In genomic region chr13:102799544-102800144, GRCh38 we compare ENCODE assay signal across 1 cellular context.
TF ChIP-seq lines count a peak whose summit lies in the region.

No MANE protein-coding gene starts in this region.

TF ChIP-seq in HepG2, 621 proteins besides CTCF, POLR2A, EP300 and RAD21 (continued from another document and continues in another):
- TF ChIP-seq THAP8 (CRISPR knock-in tag; IDR thresholded peaks at IDR 0.05; ENCODE audit: borderline replicate concordance), result 0 out of 2 replicates have a peak, but pooled peaks have one; percentile 41
- no peak for TF ChIP-seq TCF12 (IDR thresholded peaks at IDR 0.05)
- 0 out of 2 replicates have a peak, but pooled peaks have one; percentile 41 for TF ChIP-seq TCF12 (CRISPR knock-in tag; IDR thresholded peaks at IDR 0.05)
- TF ChIP-seq ZBTB43 (CRISPR knock-in tag; conservative IDR thresholded peaks at IDR 0.05), result no peak
- 0 out of 2 replicates have a peak, but pooled peaks have one; percentile 23 for TF ChIP-seq ZSCAN9 (CRISPR knock-in tag; IDR thresholded peaks at IDR 0.05; ENCODE audit: borderline replicate concordance)
- TF ChIP-seq, protein P1, sequence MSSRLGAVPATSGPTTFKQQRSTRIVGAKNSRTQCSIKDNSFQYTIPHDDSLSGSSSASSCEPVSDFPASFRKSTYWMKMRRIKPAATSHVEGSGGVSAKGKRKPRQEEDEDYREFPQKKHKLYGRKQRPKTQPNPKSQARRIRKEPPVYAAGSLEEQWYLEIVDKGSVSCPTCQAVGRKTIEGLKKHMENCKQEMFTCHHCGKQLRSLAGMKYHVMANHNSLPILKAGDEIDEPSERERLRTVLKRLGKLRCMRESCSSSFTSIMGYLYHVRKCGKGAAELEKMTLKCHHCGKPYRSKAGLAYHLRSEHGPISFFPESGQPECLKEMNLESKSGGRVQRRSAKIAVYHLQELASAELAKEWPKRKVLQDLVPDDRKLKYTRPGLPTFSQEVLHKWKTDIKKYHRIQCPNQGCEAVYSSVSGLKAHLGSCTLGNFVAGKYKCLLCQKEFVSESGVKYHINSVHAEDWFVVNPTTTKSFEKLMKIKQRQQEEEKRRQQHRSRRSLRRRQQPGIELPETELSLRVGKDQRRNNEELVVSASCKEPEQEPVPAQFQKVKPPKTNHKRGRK (CRISPR knock-in tag; IDR thresholded peaks at IDR 0.05), result 0 out of 2 replicates have a peak, but pooled peaks have one; percentile 6
- TF ChIP-seq ZHX2 (IDR thresholded peaks at IDR 0.05; ENCODE audit: low read depth), result no peak
- TF ChIP-seq ZHX2 (CRISPR knock-in tag; IDR thresholded peaks at IDR 0.05; ENCODE audit: borderline replicate concordance), result 0 out of 2 replicates have a peak, but pooled peaks have one; percentile 19
- no peak for TF ChIP-seq ZNF839 (CRISPR knock-in tag; IDR thresholded peaks at IDR 0.05; ENCODE audit: borderline replicate concordance)
- TF ChIP-seq SMAD3 (CRISPR knock-in tag; IDR thresholded peaks at IDR 0.05), result 0 out of 2 replicates have a peak, but pooled peaks have one; percentile 33
- no peak for TF ChIP-seq SMAD1 (CRISPR knock-in tag; IDR thresholded peaks at IDR 0.05; ENCODE audit: borderline replicate concordance, low read depth)
- TF ChIP-seq ZMYM3 (CRISPR knock-in tag; IDR thresholded peaks at IDR 0.05), result no peak
- no peak for TF ChIP-seq ZNF781 (CRISPR knock-in tag; IDR thresholded peaks at IDR 0.05; ENCODE audit: borderline replicate concordance, not compliant biosample characterization)
- TF ChIP-seq TGIF2 (CRISPR knock-in tag; IDR thresholded peaks at IDR 0.05), result no peak
- no peak for TF ChIP-seq DDIT3 (CRISPR knock-in tag; IDR thresholded peaks at IDR 0.05)
- TF ChIP-seq NFATC3 (CRISPR knock-in tag; IDR thresholded peaks at IDR 0.05), result no peak
- no peak for TF ChIP-seq ZFX (CRISPR knock-in tag; IDR thresholded peaks at IDR 0.05; ENCODE audit: low read depth)
- TF ChIP-seq ZFP36L1 (CRISPR knock-in tag; IDR thresholded peaks at IDR 0.05), result no peak
- no peak for TF ChIP-seq ZNF703 (CRISPR knock-in tag; IDR thresholded peaks at IDR 0.05; ENCODE audit: borderline replicate concordance)
- TF ChIP-seq ZNF414 (CRISPR knock-in tag; IDR thresholded peaks at IDR 0.05), result no peak
- no peak for TF ChIP-seq PAF1 (CRISPR knock-in tag; IDR thresholded peaks at IDR 0.05)
- TF ChIP-seq ZNF619 (CRISPR knock-in tag; IDR thresholded peaks at IDR 0.05), result no peak
- no peak for TF ChIP-seq GTF3A (CRISPR knock-in tag; conservative IDR thresholded peaks at IDR 0.05)
- TF ChIP-seq ZNF431 (CRISPR knock-in tag; IDR thresholded peaks at IDR 0.05; ENCODE audit: borderline replicate concordance, low read depth), result 0 out of 2 replicates have a peak, but pooled peaks have one; percentile 2
- TF ChIP-seq PHF20 (CRISPR knock-in tag; IDR thresholded peaks at IDR 0.05), result peak; percentile 14; the same call in 1 of the 2 replicates
- TF ChIP-seq GMEB1 (CRISPR knock-in tag; IDR thresholded peaks at IDR 0.05; ENCODE audit: borderline replicate concordance), result no peak
- TF ChIP-seq ATF2 (CRISPR knock-in tag; IDR thresholded peaks at IDR 0.05), result no peak; the same call in 1 of the 2 replicates
- TF ChIP-seq MTA1 (CRISPR knock-in tag; IDR thresholded peaks at IDR 0.05; ENCODE audit: borderline replicate concordance), result no peak
- TF ChIP-seq DPF2 (CRISPR knock-in tag; IDR thresholded peaks at IDR 0.05; ENCODE audit: borderline replicate concordance, low read depth), result no peak
- TF ChIP-seq ZIK1 (CRISPR knock-in tag; IDR thresholded peaks at IDR 0.05; ENCODE audit: borderline replicate concordance, low read depth), result 0 out of 2 replicates have a peak, but pooled peaks have one; percentile 8
- no peak for TF ChIP-seq PHF8 (CRISPR knock-in tag; IDR thresholded peaks at IDR 0.05)
- TF ChIP-seq, protein P2, sequence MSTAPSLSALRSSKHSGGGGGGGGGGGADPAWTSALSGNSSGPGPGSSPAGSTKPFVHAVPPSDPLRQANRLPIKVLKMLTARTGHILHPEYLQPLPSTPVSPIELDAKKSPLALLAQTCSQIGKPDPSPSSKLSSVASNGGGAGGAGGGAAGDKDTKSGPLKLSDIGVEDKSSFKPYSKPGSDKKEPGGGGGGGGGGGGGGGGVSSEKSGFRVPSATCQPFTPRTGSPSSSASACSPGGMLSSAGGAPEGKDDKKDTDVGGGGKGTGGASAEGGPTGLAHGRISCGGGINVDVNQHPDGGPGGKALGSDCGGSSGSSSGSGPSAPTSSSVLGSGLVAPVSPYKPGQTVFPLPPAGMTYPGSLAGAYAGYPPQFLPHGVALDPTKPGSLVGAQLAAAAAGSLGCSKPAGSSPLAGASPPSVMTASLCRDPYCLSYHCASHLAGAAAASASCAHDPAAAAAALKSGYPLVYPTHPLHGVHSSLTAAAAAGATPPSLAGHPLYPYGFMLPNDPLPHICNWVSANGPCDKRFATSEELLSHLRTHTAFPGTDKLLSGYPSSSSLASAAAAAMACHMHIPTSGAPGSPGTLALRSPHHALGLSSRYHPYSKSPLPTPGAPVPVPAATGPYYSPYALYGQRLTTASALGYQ (CRISPR knock-in tag; IDR thresholded peaks at IDR 0.05), result no peak
- TF ChIP-seq NFIC (IDR thresholded peaks at IDR 0.05; ENCODE audit: low read length), result no peak
- no peak for TF ChIP-seq CENPX (CRISPR knock-in tag; IDR thresholded peaks at IDR 0.05)
- TF ChIP-seq CREB3 (CRISPR knock-in tag; IDR thresholded peaks at IDR 0.05), result no peak
- TF ChIP-seq NBN (conservative IDR thresholded peaks at IDR 0.05), result no peak
- TF ChIP-seq ZNF615 (CRISPR knock-in tag; IDR thresholded peaks at IDR 0.05; ENCODE audit: borderline replicate concordance), result no peak
- no peak for TF ChIP-seq PCBP2 (optimal IDR thresholded peaks at IDR 0.05; ENCODE audit: low read depth, low read length, poor library complexity, severe bottlenecking)
- no peak for TF ChIP-seq NFKB2 (CRISPR knock-in tag; IDR thresholded peaks at IDR 0.05; ENCODE audit: borderline replicate concordance)
- TF ChIP-seq FOXA3 (CRISPR knock-in tag; IDR thresholded peaks at IDR 0.05), result no peak
- no peak for TF ChIP-seq ZNF546 (CRISPR knock-in tag; conservative IDR thresholded peaks at IDR 0.05)
